8 cellular contexts compared by ENCODE assay signal in genomic region chr15:85800460-85801123, GRCh38. TPM values are rescaled to one million over a fixed set of nuclear protein-coding genes. Genes with fewer than 3 reads are reported as not detected.
DNase-seq lines count a peak whose midpoint lies in the region; ATAC-seq and TF ChIP-seq lines count a peak whose summit lies in the region.

No MANE protein-coding gene starts in this region.

- peaks cover 10% of the 10 kb centered on the region for H3K27me3 Mint-ChIP-seq in central memory CD8-positive, alpha-beta T cell
- H3K27me3 Mint-ChIP-seq in neural crest cell (ENCODE audit: low read depth) = no peaks in the 10 kb centered on the region
- peaks cover 34% of the 10 kb centered on the region for H3K27me3 Mint-ChIP-seq in activated naive CD4-positive, alpha-beta T cell treated with anti-CD3 and anti-CD28 coated beads, Interleukin-2, amount 10 ng/mL, durations not matched to agents 7 days and 5 days

- H3K9ac ChIP-seq in GM23248 = no peak overlapping the region

- no peaks in the 10 kb centered on the region for H3K79me2 ChIP-seq in GM23248 (ENCODE audit: insufficient read depth)

- intact Hi-C loops in uterus (cut with DNase I; ENCODE audit: low total_unique reads) = no loop called here

- ATAC-seq in central memory CD8-positive, alpha-beta T cell (replicated peaks; ENCODE audit: extremely low read depth, poor library complexity, severe bottlenecking) = no peak
- ATAC-seq in HG03565 (IDR thresholded peaks at IDR 0.05; ENCODE audit: unreplicated experiment) = no peak
- ATAC-seq in stimulated activated naive CD8-positive, alpha-beta T cell treated with anti-CD3 and anti-CD28 coated beads, Interleukin-15, Interleukin-2, amounts not matched to agents 100 U/mL and 50 U/mL, for 24 hours = no peak

- H3K36me3 Mint-ChIP-seq in central memory CD8-positive, alpha-beta T cell (ENCODE audit: insufficient read depth) = no peaks in the 10 kb centered on the region
- no peaks in the 10 kb centered on the region for H3K36me3 Mint-ChIP-seq in neural crest cell (ENCODE audit: low read depth)
- no peaks in the 10 kb centered on the region for H3K36me3 Mint-ChIP-seq in activated naive CD4-positive, alpha-beta T cell treated with anti-CD3 and anti-CD28 coated beads, Interleukin-2, amount 10 ng/mL, durations not matched to agents 7 days and 5 days

- no peaks in the 10 kb centered on the region for H3K9me2 ChIP-seq in GM23248 (ENCODE audit: insufficient read depth)

- H3K4me1 ChIP-seq in GM23248 (ENCODE audit: insufficient read depth) (no peaks in the 10 kb centered on the region), uterus (no peaks in the 10 kb centered on the region)

- no peaks in the 10 kb centered on the region for H4K20me1 ChIP-seq in GM23248 (ENCODE audit: insufficient read depth)

- H3K9me3 ChIP-seq in GM23248 (ENCODE audit: low read depth) = no peaks in the 10 kb centered on the region
- H3K9me3 ChIP-seq in uterus = no peaks in the 10 kb centered on the region

- 87 to 89% methylated on average over 9 of the region's 9 CpGs for WGBS in GM23248 (ENCODE audit: low coverage in 1 of 2, low lambda C conversion rate in 2 of 2, missing lambda C conversion rate in 2 of 2), 2 experiments

- H3F3A ChIP-seq in GM23248 (ENCODE audit: insufficient read depth) = no peaks in the 10 kb centered on the region

- no peak for TF ChIP-seq POLR2A in uterus (IDR thresholded peaks at IDR 0.05)

- H3K36me3 ChIP-seq in GM23248 (ENCODE audit: low read depth) = no peaks in the 10 kb centered on the region
- no peaks in the 10 kb centered on the region for H3K36me3 ChIP-seq in uterus

- in situ Hi-C loops in GM23248 (cut with MboI) = no loop called here

- H3K4me2 ChIP-seq in GM23248 (ENCODE audit: unreplicated experiment) = no peak overlapping the region

- no peak overlapping the region for H2AFZ ChIP-seq in GM23248

- H3K4me1 Mint-ChIP-seq in central memory CD8-positive, alpha-beta T cell = peaks cover 4% of the 10 kb centered on the region
- H3K4me1 Mint-ChIP-seq in neural crest cell = peaks cover 8% of the 10 kb centered on the region
- H3K4me1 Mint-ChIP-seq in activated naive CD4-positive, alpha-beta T cell treated with anti-CD3 and anti-CD28 coated beads, Interleukin-2, amount 10 ng/mL, durations not matched to agents 7 days and 5 days = peaks cover 5% of the 10 kb centered on the region

- H3K27ac ChIP-seq in GM23248 (no peak overlapping the region), uterus (no peak overlapping the region)

- DNase-seq in GM23248 (peak; percentile 88), NCI-H345 treated with DMSO at 0.1 percent for 48 hours (lab: John Stamatoyannopoulos, UW; ENCODE audit: unreplicated experiment) (peak; percentile 22), neural crest cell (ENCODE audit: low read depth, low spot score) (no peak), uterus (no peak)
- DNase-seq in central memory CD8-positive, alpha-beta T cell (ENCODE audit: low spot score in 2 of 2) = no peak
- no peak for DNase-seq in activated naive CD4-positive, alpha-beta T cell treated with anti-CD3 and anti-CD28 coated beads, Interleukin-2, amount 10 ng/mL, durations not matched to agents 7 days and 5 days
- no peak for DNase-seq in stimulated activated naive CD8-positive, alpha-beta T cell treated with anti-CD3 and anti-CD28 coated beads, Interleukin-15, Interleukin-2, amounts not matched to agents 100 U/mL and 50 U/mL, for 24 hours

- H3K27me3 ChIP-seq in GM23248 (replicated peaks; ENCODE audit: insufficient read depth) (no peaks in the 10 kb centered on the region), uterus (no peaks in the 10 kb centered on the region)

- no peak overlapping the region for H3K4me3 ChIP-seq in GM23248
- no peak overlapping the region for H3K4me3 ChIP-seq in uterus

- no peak overlapping the region for H3K4me3 Mint-ChIP-seq in central memory CD8-positive, alpha-beta T cell
- peak overlapping the region; percentile 50 for H3K4me3 Mint-ChIP-seq in neural crest cell
- H3K4me3 Mint-ChIP-seq in activated naive CD4-positive, alpha-beta T cell treated with anti-CD3 and anti-CD28 coated beads, Interleukin-2, amount 10 ng/mL, durations not matched to agents 7 days and 5 days = no peak overlapping the region

- peak overlapping the region; percentile 32 for H3K27ac Mint-ChIP-seq in central memory CD8-positive, alpha-beta T cell (ENCODE audit: low read depth)
- H3K27ac Mint-ChIP-seq in neural crest cell (ENCODE audit: unreplicated experiment) = no peak overlapping the region
- no peak overlapping the region for H3K27ac Mint-ChIP-seq in activated naive CD4-positive, alpha-beta T cell treated with anti-CD3 and anti-CD28 coated beads, Interleukin-2, amount 10 ng/mL, durations not matched to agents 7 days and 5 days

- CTCF ChIA-PET in activated naive CD4-positive, alpha-beta T cell treated with anti-CD3 and anti-CD28 coated beads, Interleukin-2, amount 10 ng/mL, durations not matched to agents 7 days and 5 days (lab: Charles Lee) = no interaction called here

- H3K9me3 Mint-ChIP-seq in central memory CD8-positive, alpha-beta T cell = no peaks in the 10 kb centered on the region
- no peaks in the 10 kb centered on the region for H3K9me3 Mint-ChIP-seq in neural crest cell
- peaks cover 1% of the 10 kb centered on the region for H3K9me3 Mint-ChIP-seq in activated naive CD4-positive, alpha-beta T cell treated with anti-CD3 and anti-CD28 coated beads, Interleukin-2, amount 10 ng/mL, durations not matched to agents 7 days and 5 days

- no peak for TF ChIP-seq CTCF in neural crest cell (conservative IDR thresholded peaks at IDR 0.05)
- no peak for TF ChIP-seq CTCF in uterus (IDR thresholded peaks at IDR 0.05)

RNA-seq across cellular contexts. Expression of gene KLHL25, which starts 5.9 kb away (rescaled TPM):
- 2.5 and 7.1 TPM in 2 replicates for total RNA-seq in GM23248 (2014; rRNA removed; shearing (Covaris generic))
- polyA plus RNA-seq in GM23248 (2016; fragmentation: Nextera tagmentation; extraction: Ambion mirVana) = 0.95 and 2.0 TPM in 2 replicates
- 17.9 and 19.3 TPM in 2 replicates for total RNA-seq in neural crest cell
- 10 to 100 TPM in 2 of 4 donors, 1 to 10 TPM in 2; 6.2 to 19.5 (median 11.9) TPM for total RNA-seq in uterus

Comparison
In these comparisons a context has a peak if more than half of its experiments do, and no peak if none do; other contexts are left out.
1. DNase-seq: peak in GM23248 (single experiment) and NCI-H345 treated with DMSO at 0.1 percent for 48 hours (single experiment); none in central memory CD8-positive, alpha-beta T cell (0 of 2), neural crest cell (single experiment), activated naive CD4-positive, alpha-beta T cell treated with anti-CD3 and anti-CD28 coated beads, Interleukin-2, amount 10 ng/mL, durations not matched to agents 7 days and 5 days (single experiment), uterus (0 of 2) and stimulated activated naive CD8-positive, alpha-beta T cell treated with anti-CD3 and anti-CD28 coated beads, Interleukin-15, Interleukin-2, amounts not matched to agents 100 U/mL and 50 U/mL, for 24 hours (single experiment).